ENCODE assay signal across 8 cellular contexts in genomic region chr3:13073042-13073906, GRCh38. TPM values are rescaled to one million over a fixed set of nuclear protein-coding genes. Genes with fewer than 3 reads are reported as not detected.
DNase-seq lines count a peak whose midpoint lies in the region; ATAC-seq and TF ChIP-seq lines count a peak whose summit lies in the region.

TSS of gene IQSEC1 (minus strand) at chr3:13073429. CDS start at chr3:13073014, 415 bp downstream.

- TF ChIP-seq CTCF in Calu3 (IDR thresholded peaks at IDR 0.05; ENCODE audit: unreplicated experiment) (no peak), natural killer cell (IDR thresholded peaks at IDR 0.05) (no peak)

- intact Hi-C loops in Calu3 (cut with micrococcal nuclease; ENCODE audit: unreplicated experiment) (no loop called here), natural killer cell (cut with micrococcal nuclease) (no loop called here)

- no peaks in the 10 kb centered on the region for H3K4me1 Mint-ChIP-seq in Calu3 (ENCODE audit: low read depth, unreplicated experiment)
- peaks cover 40 to 54% of the 10 kb centered on the region in 2 donors for H3K4me1 Mint-ChIP-seq in natural killer cell
- H3K4me1 Mint-ChIP-seq in stimulated activated effector memory CD8-positive, alpha-beta T cell treated with anti-CD3 and anti-CD28 coated beads, Interleukin-12 subunit alpha, Interleukin-12 subunit beta, amount 100 ng/mL, for 72 hours, result peaks cover 39% of the 10 kb centered on the region

- H3K27ac Mint-ChIP-seq in Calu3 (ENCODE audit: unreplicated experiment) (no peak within 1 kb of the TSS), natural killer cell (peak within 1 kb of the TSS; percentile 93 to 94)
- H3K27ac Mint-ChIP-seq in stimulated activated effector memory CD8-positive, alpha-beta T cell treated with anti-CD3 and anti-CD28 coated beads, Interleukin-12 subunit alpha, Interleukin-12 subunit beta, amount 100 ng/mL, for 72 hours, result peak within 1 kb of the TSS; percentile 54

- no peak for DNase-seq in Calu3
- DNase-seq in NCI-H1105 treated with DMSO at 0.1 percent for 48 hours (lab: John Stamatoyannopoulos, UW), result peak; percentile 56
- DNase-seq in activated CD8-positive, alpha-beta memory T cell treated with anti-CD3 and anti-CD28 coated beads, Interleukin-2, amount 50 U/mL, for 4 hours, result peak; percentile 62
- DNase-seq in natural killer cell, result peak; percentile 83
- DNase-seq in stimulated activated effector memory CD8-positive, alpha-beta T cell treated with anti-CD3 and anti-CD28 coated beads, Interleukin-12 subunit alpha, Interleukin-12 subunit beta, amount 100 ng/mL, for 72 hours (ENCODE audit: low spot score in 2 of 2), result peak; percentile 63 to 81
- no peak for DNase-seq in OCI-M1 (lab: John Stamatoyannopoulos, UW)

- H3K4me3 Mint-ChIP-seq in Calu3 (ENCODE audit: low read depth, unreplicated experiment), result no peak within 1 kb of the TSS
- peak within 1 kb of the TSS; percentile 82 for H3K4me3 Mint-ChIP-seq in natural killer cell
- H3K4me3 Mint-ChIP-seq in stimulated activated effector memory CD8-positive, alpha-beta T cell treated with anti-CD3 and anti-CD28 coated beads, Interleukin-12 subunit alpha, Interleukin-12 subunit beta, amount 100 ng/mL, for 72 hours, result peak within 1 kb of the TSS; percentile 77

- ATAC-seq in GM21447 (IDR thresholded peaks at IDR 0.05; ENCODE audit: unreplicated experiment) (peak; percentile 46), esophagus mucosa (peak; percentile 50), natural killer cell (peak; percentile 71 to 83 (median 81))
- peak; percentile 82 for ATAC-seq in stimulated activated effector memory CD8-positive, alpha-beta T cell treated with anti-CD3 and anti-CD28 coated beads, Interleukin-12 subunit alpha, Interleukin-12 subunit beta, amount 100 ng/mL, for 72 hours

- peaks cover 58% of the 10 kb centered on the region for H3K27me3 Mint-ChIP-seq in Calu3 (ENCODE audit: unreplicated experiment)
- peaks cover 0 to 7% of the 10 kb centered on the region in 2 donors for H3K27me3 Mint-ChIP-seq in natural killer cell (ENCODE audit: low read depth in 2 of 2)

- no peaks in the 10 kb centered on the region for H3K9me3 Mint-ChIP-seq in Calu3 (ENCODE audit: low read depth, unreplicated experiment)
- no peaks in the 10 kb centered on the region for H3K9me3 Mint-ChIP-seq in natural killer cell
- H3K9me3 Mint-ChIP-seq in stimulated activated effector memory CD8-positive, alpha-beta T cell treated with anti-CD3 and anti-CD28 coated beads, Interleukin-12 subunit alpha, Interleukin-12 subunit beta, amount 100 ng/mL, for 72 hours, result no peaks in the 10 kb centered on the region

- BruUV-seq in Calu3 (replicated peaks; lab: Mats Ljungman, UMichigan), result no TSS peak

- CTCF ChIA-PET in Calu3 (lab: Charles Lee), result no interaction called here

- H3K36me3 Mint-ChIP-seq in Calu3 (ENCODE audit: insufficient read depth, unreplicated experiment) (no peaks in the 10 kb centered on the region), natural killer cell (no peaks in the 10 kb centered on the region)
- peaks cover 5% of the 10 kb centered on the region for H3K36me3 Mint-ChIP-seq in stimulated activated effector memory CD8-positive, alpha-beta T cell treated with anti-CD3 and anti-CD28 coated beads, Interleukin-12 subunit alpha, Interleukin-12 subunit beta, amount 100 ng/mL, for 72 hours

RNA-seq across cellular contexts. Expression of gene IQSEC1, which starts in this region (rescaled TPM):
- 13.3 and 13.6 TPM in 2 replicates for total RNA-seq in Calu3 (2022)
- total RNA-seq in esophagus mucosa, result 9.4 TPM
- total RNA-seq in natural killer cell, result 100 to 1,000 TPM; 124 to 189 (median 138) TPM

Comparison
In these comparisons a context has a peak if more than half of its experiments do, and no peak if none do; other contexts are left out.
1. DNase-seq: peak in NCI-H1105 treated with DMSO at 0.1 percent for 48 hours (single experiment), activated CD8-positive, alpha-beta memory T cell treated with anti-CD3 and anti-CD28 coated beads, Interleukin-2, amount 50 U/mL, for 4 hours (single experiment), natural killer cell (single experiment) and stimulated activated effector memory CD8-positive, alpha-beta T cell treated with anti-CD3 and anti-CD28 coated beads, Interleukin-12 subunit alpha, Interleukin-12 subunit beta, amount 100 ng/mL, for 72 hours (2 of 2); none in Calu3 (single experiment) and OCI-M1 (single experiment).
2. Peak in every context shown above with its lines, with median percentiles within 50 percentile points of each other: ATAC-seq.